In the genomic region with DNA sequence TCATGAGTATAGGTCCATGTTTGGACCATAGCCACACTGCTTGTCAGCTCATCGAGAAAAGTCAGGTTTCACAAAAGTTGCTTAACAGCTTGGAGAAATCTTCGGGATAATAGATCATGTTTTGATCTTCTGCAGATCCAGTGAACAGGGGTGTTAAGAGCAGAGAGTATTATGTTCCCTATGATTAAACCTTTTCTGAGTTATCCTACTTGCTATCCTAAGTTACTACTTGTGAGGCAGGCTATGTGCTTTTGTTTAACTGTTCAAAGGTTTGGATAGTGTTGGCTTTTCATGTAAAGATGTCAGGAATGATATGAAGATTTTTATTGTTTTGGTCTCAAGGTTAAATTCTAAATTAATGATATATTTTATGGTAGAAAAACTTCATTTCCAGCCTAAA, we compare ENCODE assay signal across 16 cellular contexts. TPM values are rescaled to one million over a fixed set of nuclear protein-coding genes. Genes with fewer than 3 reads are reported as not detected.
DNase-seq lines count a peak whose midpoint lies in the region; ATAC-seq and TF ChIP-seq lines count a peak whose summit lies in the region.
"Had no signal": no experiment of that assay in that cellular context is flagged by ENCODE, and none has a peak within 500 bp of the region (broad histone marks: within the 10 kb centered on the region; RNA-seq: fewer than 3 reads in every experiment).

No MANE protein-coding gene starts in this region.

- no peak overlapping the region for H2BK20ac ChIP-seq in IMR-90 (ENCODE audit: low read depth, low read length)

- no peak overlapping the region for H2AK5ac ChIP-seq in IMR-90 (ENCODE audit: low read depth, low read length)

- no peak overlapping the region for H3K9ac ChIP-seq in IMR-90 (ENCODE audit: low read depth, low read length)
- H3K9ac ChIP-seq: BLaER1 treated with 17β-estradiol and CSF1 and Interleukin-3, amounts not matched to agents 10 nM and 100 nM had no signal

- peak overlapping the region in 1 of 4 donors; percentile 19 for H3K4me3 Mint-ChIP-seq in CD4-positive, CD25-positive, alpha-beta regulatory T cell
- H3K4me3 Mint-ChIP-seq in activated T-helper 1 cell treated with anti-CD3 and anti-CD28 coated beads, Interleukin-12 subunit alpha, Interleukin-12 subunit beta, Interleukin-2, Interleukin-4 antibody, amounts not matched to agents 30 ng/mL and 10 ng/mL and 1 ng/mL, durations not matched to agents 14 hours and 24 hours and 36 hours, result no peak overlapping the region

- TF ChIP-seq CTCF in IMR-90 (conservative IDR thresholded peaks at IDR 0.05; ENCODE audit: low read depth, low read length), result no peak
- no peak for TF ChIP-seq CTCF in gastrocnemius medialis (IDR thresholded peaks at IDR 0.05 in 4 of 5, conservative IDR thresholded peaks at IDR 0.05 in 1 of 5)

- H4K5ac ChIP-seq in IMR-90 (ENCODE audit: low read depth, low read length), result no peak overlapping the region; the same call in 1 of the 2 replicates

- POLR2A ChIA-PET in IMR-90 (lab: Charles Lee; ENCODE audit: unreplicated experiment), result no interaction called here

- H3K27me3 Mint-ChIP-seq in CD4-positive, CD25-positive, alpha-beta regulatory T cell, result no peaks in the 10 kb centered on the region
- H3K27me3 Mint-ChIP-seq in activated T-helper 1 cell treated with anti-CD3 and anti-CD28 coated beads, Interleukin-12 subunit alpha, Interleukin-12 subunit beta, Interleukin-2, Interleukin-4 antibody, amounts not matched to agents 30 ng/mL and 10 ng/mL and 1 ng/mL, durations not matched to agents 14 hours and 24 hours and 36 hours (ENCODE audit: insufficient read depth), result no peaks in the 10 kb centered on the region

- no peak for TF ChIP-seq POLR2A in IMR-90 (IDR thresholded peaks at IDR 0.05; ENCODE audit: low read depth, low read length)
- TF ChIP-seq POLR2A in gastrocnemius medialis (IDR thresholded peaks at IDR 0.05), result no peak

- WGBS in IMR-90 (ENCODE audit: extremely low coverage in 2 of 2, insufficient read length in 1 of 2), 2 experiments, result 100% methylated on average over 1 of the region's 2 CpGs; no CpG with 5 or more reads in 1 of the 2 experiments

- in situ Hi-C loops in IMR-90 (cut with MboI; ENCODE audit: low sequenced_read_pairs), result no loop called here
- in situ Hi-C loops in gastrocnemius medialis (cut with MboI; ENCODE audit: low sequenced_read_pairs in 4 of 4), result no loop called here

- intact Hi-C loops in IMR-90 (cut with micrococcal nuclease) (no loop called here), gastrocnemius medialis (cut with DNase I; ENCODE audit: low total_unique reads) (no loop called here)
- intact Hi-C loops in activated T-helper 1 cell treated with anti-CD3 and anti-CD28 coated beads, Interleukin-12 subunit alpha, Interleukin-12 subunit beta, Interleukin-2, Interleukin-4 antibody, amounts not matched to agents 30 ng/mL and 10 ng/mL and 1 ng/mL, durations not matched to agents 14 hours and 24 hours and 36 hours (cut with micrococcal nuclease), result no loop called here

- no peak overlapping the region for H3K4ac ChIP-seq in IMR-90 (ENCODE audit: low read depth, low read length)

- peaks cover 3% of the 10 kb centered on the region; the same call in 1 of the 2 replicates for H3K9me1 ChIP-seq in IMR-90 (ENCODE audit: insufficient read depth, low read length)

- H3K79me1 ChIP-seq in IMR-90 (ENCODE audit: low read depth in 1 of 2, low read length in 2 of 2), result peaks cover 13 to 37% of the 10 kb centered on the region in 2 experiments

- no peak for ATAC-seq in CD4-positive, CD25-positive, alpha-beta regulatory T cell (ENCODE audit: low read depth in 2 of 2)
- ATAC-seq in IMR-90 (ENCODE audit: low read depth) (no peak), gastrocnemius medialis (peak in 1 of 2 donors; percentile 36)
- ATAC-seq: HepG2 had no signal

- no peak overlapping the region for H2BK120ac ChIP-seq in IMR-90 (ENCODE audit: low read depth, low read length)

- H3K56ac ChIP-seq in IMR-90 (ENCODE audit: extremely low read depth, insufficient read depth, low read length), result no peak overlapping the region

- dilution Hi-C loops in IMR-90 (cut with HindIII; ENCODE audit: low sequenced_read_pairs, unreplicated experiment), result no loop called here

- H3K4me3 ChIP-seq in CD4-positive, CD25-positive, alpha-beta regulatory T cell (ENCODE audit: low read depth, low read length), result no peak overlapping the region
- no peak overlapping the region for H3K4me3 ChIP-seq in IMR-90 (ENCODE audit: insufficient read depth, low read depth, low read length)
- H3K4me3 ChIP-seq in gastrocnemius medialis, result no peak overlapping the region
- H3K4me3 ChIP-seq: BLaER1 treated with 17β-estradiol and CSF1 and Interleukin-3, amounts not matched to agents 10 nM and 100 nM; SJCRH30 had no signal

- H3K27ac ChIP-seq in CD4-positive, CD25-positive, alpha-beta regulatory T cell (ENCODE audit: insufficient read depth, low read length, poor library complexity, severe bottlenecking), result no peak overlapping the region
- H3K27ac ChIP-seq in IMR-90 (ENCODE audit: insufficient read depth, low read length) (no peak overlapping the region), gastrocnemius medialis (peak overlapping the region in 3 of 4 donors; percentile 27 to 53 (median 40))
- H3K27ac ChIP-seq: BLaER1 treated with 17β-estradiol and CSF1 and Interleukin-3, amounts not matched to agents 10 nM and 100 nM; SJCRH30 had no signal

- no peaks in the 10 kb centered on the region for H3K9me3 ChIP-seq in CD4-positive, CD25-positive, alpha-beta regulatory T cell (ENCODE audit: control insufficient read depth in 2 of 2, low read length in 2 of 2)
- H3K9me3 ChIP-seq in IMR-90 (ENCODE audit: control insufficient read depth, insufficient read depth, low read length), result no peaks in the 10 kb centered on the region
- no peaks in the 10 kb centered on the region for H3K9me3 ChIP-seq in gastrocnemius medialis
- H3K9me3 ChIP-seq: BLaER1 treated with 17β-estradiol and CSF1 and Interleukin-3, amounts not matched to agents 10 nM and 100 nM; SJCRH30 had no signal

- no peak overlapping the region for H3K23ac ChIP-seq in IMR-90 (ENCODE audit: low read depth, low read length)

- H3K4me2 ChIP-seq in IMR-90 (ENCODE audit: low read depth, low read length), result peak overlapping the region; percentile 30; the same call in 1 of the 2 replicates
- H3K4me2 ChIP-seq: BLaER1 treated with 17β-estradiol and CSF1 and Interleukin-3, amounts not matched to agents 10 nM and 100 nM had no signal

- peaks cover 19% of the 10 kb centered on the region for H3K36me3 ChIP-seq in CD4-positive, CD25-positive, alpha-beta regulatory T cell (ENCODE audit: control insufficient read depth, insufficient read depth, low read length)
- peaks cover 14% of the 10 kb centered on the region for H3K36me3 ChIP-seq in IMR-90 (ENCODE audit: control insufficient read depth, insufficient read depth, low read length)
- H3K36me3 ChIP-seq in gastrocnemius medialis, result peaks cover 0 to 4% of the 10 kb centered on the region in 2 donors

- H3K18ac ChIP-seq in IMR-90 (ENCODE audit: low read depth, low read length), result no peak overlapping the region

- CTCF ChIA-PET in IMR-90 (lab: Yijun Ruan, JAX), result interaction anchor here (0.7 kb wide), 1 partner anchor 564 kb away, joined by 4 read pairs; no protein-coding TSS in a partner anchor

- H3K27me3 ChIP-seq in CD4-positive, CD25-positive, alpha-beta regulatory T cell (ENCODE audit: control insufficient read depth, insufficient read depth, low read length), result no peaks in the 10 kb centered on the region
- H3K27me3 ChIP-seq in IMR-90 (ENCODE audit: control insufficient read depth, insufficient read depth, low read length) (no peaks in the 10 kb centered on the region), gastrocnemius medialis (no peaks in the 10 kb centered on the region)
- H3K27me3 ChIP-seq: BLaER1 treated with 17β-estradiol and CSF1 and Interleukin-3, amounts not matched to agents 10 nM and 100 nM; SJCRH30 had no signal

- H2AFZ ChIP-seq in IMR-90 (replicated peaks; ENCODE audit: low read length, poor library complexity), result no peak overlapping the region

- no peak overlapping the region for H4K8ac ChIP-seq in IMR-90 (ENCODE audit: low read depth in 2 of 2, low read length in 2 of 2)

- no peak for DNase-seq in CD4-positive, CD25-positive, alpha-beta regulatory T cell
- DNase-seq in IMR-90, result no peak
- peak; percentile 48 for DNase-seq in amniotic epithelial cell (ENCODE audit: low read depth)
- DNase-seq in gastrocnemius medialis, result no peak
- DNase-seq in activated T-helper 1 cell treated with anti-CD3 and anti-CD28 coated beads, Interleukin-12 subunit alpha, Interleukin-12 subunit beta, Interleukin-2, Interleukin-4 antibody, amounts not matched to agents 30 ng/mL and 10 ng/mL and 1 ng/mL, durations not matched to agents 14 hours and 24 hours and 36 hours (ENCODE audit: low spot score), result no peak
- DNase-seq in OCI-M2 (lab: John Stamatoyannopoulos, UW; ENCODE audit: unreplicated experiment), result no peak
- DNase-seq in stimulated activated CD4-positive, alpha-beta T cell treated with anti-CD3 and anti-CD28 coated beads, Interleukin-4, amount 100 ng/mL, for 24 hours, result no peak
- DNase-seq: DND-41, KG1, NCI-H1417, NCI-H187, NCI-H2107, NCI-H510A treated with DMSO at 0.1 percent for 48 hours, SJCRH30 had no signal

- no peaks in the 10 kb centered on the region for H4K20me1 ChIP-seq in IMR-90 (ENCODE audit: insufficient read depth, low read length)

- TF ChIP-seq RAD21 in IMR-90 (IDR thresholded peaks at IDR 0.05; ENCODE audit: low read length), result no peak

- H3K36me3 Mint-ChIP-seq in CD4-positive, CD25-positive, alpha-beta regulatory T cell, result peaks cover 31% of the 10 kb centered on the region
- H3K36me3 Mint-ChIP-seq in activated T-helper 1 cell treated with anti-CD3 and anti-CD28 coated beads, Interleukin-12 subunit alpha, Interleukin-12 subunit beta, Interleukin-2, Interleukin-4 antibody, amounts not matched to agents 30 ng/mL and 10 ng/mL and 1 ng/mL, durations not matched to agents 14 hours and 24 hours and 36 hours (ENCODE audit: low read depth), result peaks cover 30% of the 10 kb centered on the region

- peaks cover 8% of the 10 kb centered on the region for H3K4me1 ChIP-seq in CD4-positive, CD25-positive, alpha-beta regulatory T cell (ENCODE audit: control insufficient read depth, insufficient read depth, low read length, poor library complexity, severe bottlenecking)
- H3K4me1 ChIP-seq in IMR-90 (ENCODE audit: control insufficient read depth, insufficient read depth, low read length) (peaks cover 1% of the 10 kb centered on the region; the same call in 1 of the 2 replicates), gastrocnemius medialis (peaks cover 38 to 45% of the 10 kb centered on the region in 2 donors)
- H3K4me1 ChIP-seq: BLaER1 treated with 17β-estradiol and CSF1 and Interleukin-3, amounts not matched to agents 10 nM and 100 nM; SJCRH30 had no signal

- H2BK15ac ChIP-seq in IMR-90 (ENCODE audit: low read depth, low read length), result no peak overlapping the region

- H2BK5ac ChIP-seq in IMR-90 (ENCODE audit: low read depth, low read length, poor library complexity, severe bottlenecking), result no peak overlapping the region

- no TSS peak for BruUV-seq in IMR-90 (replicated peaks; lab: Mats Ljungman, UMichigan)

- no peaks in the 10 kb centered on the region for H3K9me3 Mint-ChIP-seq in CD4-positive, CD25-positive, alpha-beta regulatory T cell
- H3K9me3 Mint-ChIP-seq in activated T-helper 1 cell treated with anti-CD3 and anti-CD28 coated beads, Interleukin-12 subunit alpha, Interleukin-12 subunit beta, Interleukin-2, Interleukin-4 antibody, amounts not matched to agents 30 ng/mL and 10 ng/mL and 1 ng/mL, durations not matched to agents 14 hours and 24 hours and 36 hours, result no peaks in the 10 kb centered on the region

- H4K91ac ChIP-seq in IMR-90 (ENCODE audit: insufficient read depth, low read depth, low read length), result no peak overlapping the region

- peak overlapping the region in 2 of 3 donors; percentile 13 to 57 for H3K27ac Mint-ChIP-seq in CD4-positive, CD25-positive, alpha-beta regulatory T cell
- no peak overlapping the region for H3K27ac Mint-ChIP-seq in activated T-helper 1 cell treated with anti-CD3 and anti-CD28 coated beads, Interleukin-12 subunit alpha, Interleukin-12 subunit beta, Interleukin-2, Interleukin-4 antibody, amounts not matched to agents 30 ng/mL and 10 ng/mL and 1 ng/mL, durations not matched to agents 14 hours and 24 hours and 36 hours

- H3K4me1 Mint-ChIP-seq in CD4-positive, CD25-positive, alpha-beta regulatory T cell, result peaks cover 30 to 49% (median 36%) of the 10 kb centered on the region in 4 donors
- H3K4me1 Mint-ChIP-seq in activated T-helper 1 cell treated with anti-CD3 and anti-CD28 coated beads, Interleukin-12 subunit alpha, Interleukin-12 subunit beta, Interleukin-2, Interleukin-4 antibody, amounts not matched to agents 30 ng/mL and 10 ng/mL and 1 ng/mL, durations not matched to agents 14 hours and 24 hours and 36 hours (ENCODE audit: low read depth), result peaks cover 8% of the 10 kb centered on the region

- no peak overlapping the region for H3K14ac ChIP-seq in IMR-90 (replicated peaks; ENCODE audit: low read depth, low read length)

- no peak overlapping the region for H2AK9ac ChIP-seq in IMR-90 (replicated peaks; ENCODE audit: low read depth, low read length, poor library complexity)

RNA-seq across cellular contexts. Expression of gene NAA30, which starts 11.1 kb away (rescaled TPM):
- total RNA-seq in CD4-positive, CD25-positive, alpha-beta regulatory T cell, result 17.1 TPM
- polyA plus RNA-seq in CD4-positive, CD25-positive, alpha-beta regulatory T cell, result 10 to 100 TPM; 12.6 to 15.7 (median 13.8) TPM
- 24.4 and 25.3 TPM in 2 replicates for total RNA-seq in IMR-90 (2012; rRNA removed)
- polyA plus RNA-seq in IMR-90 (2012; rRNA removed), result 3.6 and 5.8 TPM in 2 replicates
- 1.2 TPM in 2 replicates for polyA plus RNA-seq in IMR-90 (2012; cell fraction: cytosol; rRNA removed)
- polyA plus RNA-seq in IMR-90 (2012; cell fraction: nucleus; rRNA removed; ENCODE audit: low replicate concordance), result 0.88 and 3.7 TPM in 2 replicates
- total RNA-seq in gastrocnemius medialis, result 10 to 100 TPM; 30.9 to 53.7 (median 38.6) TPM
- 20.8 and 20.9 TPM in 2 replicates for total RNA-seq in activated T-helper 1 cell treated with anti-CD3 and anti-CD28 coated beads, Interleukin-12 subunit alpha, Interleukin-12 subunit beta, Interleukin-2, Interleukin-4 antibody, amounts not matched to agents 30 ng/mL and 10 ng/mL and 1 ng/mL, durations not matched to agents 14 hours and 24 hours and 36 hours

Comparison
In these comparisons a context has a peak if more than half of its experiments do, and no peak if none do; other contexts are left out.
1. H3K27ac ChIP-seq: peak in gastrocnemius medialis (3 of 4); none in CD4-positive, CD25-positive, alpha-beta regulatory T cell (single experiment) and IMR-90 (single experiment).